8 cellular contexts compared by ENCODE assay signal in genomic region chrX:139204576-139204902, GRCh38.
DNase-seq lines count a peak whose midpoint lies in the region; ATAC-seq and TF ChIP-seq lines count a peak whose summit lies in the region.

No MANE protein-coding gene starts in this region.

- TF ChIP-seq CTCF in coronary artery (IDR thresholded peaks at IDR 0.05) = no peak
- no peak for TF ChIP-seq CTCF in uterus (IDR thresholded peaks at IDR 0.05)
- TF ChIP-seq CTCF in adrenal gland (IDR thresholded peaks at IDR 0.05) = no peak

- H3K27ac ChIP-seq in coronary artery = no peak overlapping the region
- H3K27ac ChIP-seq in muscle layer of colon (ENCODE audit: low read depth, low read length) = no peak overlapping the region
- H3K27ac ChIP-seq in uterus = peak overlapping the region in 1 of 2 donors; percentile 37
- no peak overlapping the region for H3K27ac ChIP-seq in adrenal gland

- H3K27me3 ChIP-seq in muscle layer of colon (ENCODE audit: control insufficient read depth in 1 of 2, insufficient read depth in 2 of 2, low read length in 2 of 2) = peaks cover 5 to 33% of the 10 kb centered on the region in 2 donors
- no peaks in the 10 kb centered on the region for H3K27me3 ChIP-seq in uterus
- peaks cover 38% of the 10 kb centered on the region for H3K27me3 ChIP-seq in adrenal gland

- H3K4me1 ChIP-seq in muscle layer of colon (ENCODE audit: insufficient read depth, low read length) (no peaks in the 10 kb centered on the region), uterus (no peaks in the 10 kb centered on the region), adrenal gland (replicated peaks in 1 of 2) (no peaks in the 10 kb centered on the region)

- H3K9ac ChIP-seq in muscle layer of colon (ENCODE audit: low read length) = no peak overlapping the region

- DNase-seq in Right ventricle myocardium superior (peak; percentile 30), cardiac septum (ENCODE audit: low spot score) (no peak), coronary artery (ENCODE audit: low spot score) (no peak), uterus (no peak), adrenal gland (no peak), NCI-H146 treated with DMSO at 0.1 percent for 48 hours (lab: John Stamatoyannopoulos, UW; ENCODE audit: unreplicated experiment) (no peak)

- H3K36me3 ChIP-seq in muscle layer of colon (ENCODE audit: insufficient read depth, low read length) (no peaks in the 10 kb centered on the region), uterus (no peaks in the 10 kb centered on the region), adrenal gland (replicated peaks in 1 of 2) (no peaks in the 10 kb centered on the region)

- H3K4me3 ChIP-seq in coronary artery (peak overlapping the region; percentile 69), muscle layer of colon (ENCODE audit: low read depth in 1 of 2, low read length in 2 of 2) (peak overlapping the region; percentile 35 to 42), uterus (peak overlapping the region; percentile 20 to 23), adrenal gland (peak overlapping the region in 2 of 4 donors; percentile 5 to 35)

- intact Hi-C loops in Right ventricle myocardium superior (cut with DNase I) = no loop called here
- intact Hi-C loops in cardiac septum (cut with DNase I) = no loop called here
- intact Hi-C loops in uterus (cut with DNase I; ENCODE audit: low total_unique reads) = no loop called here
- intact Hi-C loops in adrenal gland (cut with DNase I) = no loop called here

- ATAC-seq in Right ventricle myocardium superior (ENCODE audit: poor library complexity) (no peak), GM18517 (IDR thresholded peaks at IDR 0.05; ENCODE audit: unreplicated experiment) (no peak)

- H3K9me3 ChIP-seq in muscle layer of colon (ENCODE audit: low read length) (no peaks in the 10 kb centered on the region), uterus (no peaks in the 10 kb centered on the region), adrenal gland (replicated peaks in 1 of 3) (no peaks in the 10 kb centered on the region)

- TF ChIP-seq POLR2A in uterus (IDR thresholded peaks at IDR 0.05) (no peak), adrenal gland (IDR thresholded peaks at IDR 0.05) (no peak)

- 1 to 34% (median 11%) methylated on average over 14 to 18 of the region's 18 CpGs for WGBS in adrenal gland, 4 donors
